ENCODE assay signal across 1 cellular context in genomic region chr19:19488875-19489690, GRCh38.
TF ChIP-seq lines count a peak whose summit lies in the region.

No MANE protein-coding gene starts in this region.

TF ChIP-seq in GM12878, 131 proteins besides CTCF, POLR2A, EP300 and RAD21 (continues in another document):
- TF ChIP-seq ZNF384 (IDR thresholded peaks at IDR 0.05; ENCODE audit: borderline replicate concordance, low read depth, low read length) (no peak), EGR1 (IDR thresholded peaks at IDR 0.05; ENCODE audit: borderline replicate concordance in 1 of 2, low read depth in 2 of 2, low read length in 2 of 2) (no peak), POLR2AphosphoS2 (IDR thresholded peaks at IDR 0.05; ENCODE audit: low read depth, low read length) (no peak), ZNF687 (IDR thresholded peaks at IDR 0.05) (0 out of 2 replicates have a peak, but pooled peaks have one; percentile 38), RELB (IDR thresholded peaks at IDR 0.05; ENCODE audit: low read depth) (peak; percentile 88), SRF (IDR thresholded peaks at IDR 0.05; ENCODE audit: low read depth in 2 of 2, low read length in 2 of 2) (no peak), YBX1 (IDR thresholded peaks at IDR 0.05) (no peak), PAX8 (IDR thresholded peaks at IDR 0.05) (no peak; the same call in 1 of the 2 replicates), IRF5 (IDR thresholded peaks at IDR 0.05; ENCODE audit: borderline replicate concordance) (no peak), MYB (IDR thresholded peaks at IDR 0.05; ENCODE audit: borderline replicate concordance, low read depth, low read length) (no peak), PBX3 (IDR thresholded peaks at IDR 0.05; ENCODE audit: insufficient replicate concordance, low read depth, low read length) (no peak), ATF7 (IDR thresholded peaks at IDR 0.05; ENCODE audit: low read depth) (peak; percentile 92), ZNF207 (IDR thresholded peaks at IDR 0.05; ENCODE audit: borderline replicate concordance) (no peak), TCF7 (IDR thresholded peaks at IDR 0.05; ENCODE audit: borderline replicate concordance) (no peak), GATAD2B (conservative IDR thresholded peaks at IDR 0.05; ENCODE audit: low read depth) (no peak), CREB1 (IDR thresholded peaks at IDR 0.05; ENCODE audit: low read depth) (peak; percentile 50; the same call in 1 of the 2 replicates), CBX3 (IDR thresholded peaks at IDR 0.05; ENCODE audit: borderline replicate concordance, low read depth) (no peak), TCF3 (IDR thresholded peaks at IDR 0.05; ENCODE audit: borderline replicate concordance, insufficient read depth, low read depth, low read length) (no peak), ZBTB11 (CRISPR knock-in tag; IDR thresholded peaks at IDR 0.05) (no peak), MTA2 (IDR thresholded peaks at IDR 0.05; ENCODE audit: low read depth) (no peak), IRF4 (IDR thresholded peaks at IDR 0.05; ENCODE audit: low read depth, low read length) (0 out of 2 replicates have a peak, but pooled peaks have one; percentile 40), EED (IDR thresholded peaks at IDR 0.05; ENCODE audit: low read depth) (no peak), RFX5 (IDR thresholded peaks at IDR 0.05; ENCODE audit: low read depth, low read length) (no peak), ZSCAN29 (IDR thresholded peaks at IDR 0.05) (no peak), MXI1 (IDR thresholded peaks at IDR 0.05; ENCODE audit: low read depth, low read length) (no peak), IRF3 (IDR thresholded peaks at IDR 0.05) (no peak), LARP7 (IDR thresholded peaks at IDR 0.05) (no peak), MEF2A (IDR thresholded peaks at IDR 0.05; ENCODE audit: insufficient read depth, low read depth, low read length) (0 out of 2 replicates have a peak, but pooled peaks have one; percentile 19), KDM1A (IDR thresholded peaks at IDR 0.05; ENCODE audit: borderline replicate concordance) (no peak), HDGF (IDR thresholded peaks at IDR 0.05) (no peak), CEBPB (IDR thresholded peaks at IDR 0.05; ENCODE audit: borderline replicate concordance in 1 of 2, low read depth in 2 of 2, low read length in 2 of 2) (no peak), BCLAF1 (IDR thresholded peaks at IDR 0.05) (no peak), BMI1 (IDR thresholded peaks at IDR 0.05; ENCODE audit: borderline replicate concordance) (peak; percentile 91), USF2 (IDR thresholded peaks at IDR 0.05; ENCODE audit: borderline replicate concordance, low read depth, low read length) (peak; percentile 90), BACH1 (IDR thresholded peaks at IDR 0.05; ENCODE audit: borderline replicate concordance) (peak; percentile 44; the same call in 1 of the 2 replicates), SKIL (IDR thresholded peaks at IDR 0.05; ENCODE audit: low read depth, poor library complexity, severe bottlenecking) (no peak), PAX5 (IDR thresholded peaks at IDR 0.05; ENCODE audit: borderline replicate concordance, low read depth, low read length) (no peak), TARDBP (IDR thresholded peaks at IDR 0.05; ENCODE audit: borderline replicate concordance) (peak; percentile 73; the same call in 1 of the 2 replicates), EZH2 (IDR thresholded peaks at IDR 0.05; ENCODE audit: borderline replicate concordance, control insufficient read depth, low read depth, low read length) (no peak)
